ENCODE assay signal across 9 cellular contexts in the genomic region with DNA sequence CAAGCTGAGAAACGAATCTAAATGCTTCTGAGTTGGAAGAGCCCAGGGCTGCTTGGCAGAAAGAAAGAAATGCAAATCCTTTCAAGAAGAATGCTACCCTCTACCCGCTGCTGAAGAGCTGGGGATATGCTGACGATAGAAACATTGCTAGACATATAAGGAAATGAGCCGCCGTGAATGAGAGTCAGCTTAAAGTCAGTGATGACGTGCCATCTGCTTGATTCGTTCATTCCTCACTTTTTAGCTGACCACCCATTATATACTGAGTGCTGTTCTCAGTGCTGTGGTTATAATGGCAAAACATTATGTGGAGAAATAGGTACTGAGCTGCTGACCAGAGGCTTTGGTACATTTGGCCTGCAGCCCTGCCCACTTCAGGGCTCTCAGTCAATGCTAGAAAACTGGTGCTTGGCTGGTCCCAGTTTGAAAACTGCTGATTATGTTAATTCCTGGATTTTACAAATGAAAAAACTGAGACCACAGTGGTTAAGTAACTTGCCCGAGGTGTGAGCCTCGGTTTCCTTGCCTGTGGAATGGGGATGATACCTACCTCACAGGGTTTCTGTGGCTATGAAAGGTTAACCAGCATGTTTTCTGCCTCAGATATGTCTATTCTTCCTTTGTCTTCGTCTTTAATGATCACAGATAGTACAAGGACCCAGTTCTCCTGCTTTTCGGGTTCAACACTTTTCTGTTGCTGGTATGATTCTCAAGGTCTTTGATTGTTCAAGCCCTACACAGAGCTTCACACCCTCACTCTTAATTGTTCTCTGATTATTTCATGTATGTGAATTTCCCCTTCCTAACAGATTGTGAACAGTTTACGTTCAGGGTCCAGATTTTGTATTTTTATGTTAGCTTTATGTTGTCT. TPM values are rescaled to one million over a fixed set of nuclear protein-coding genes. Genes with fewer than 3 reads are reported as not detected.
DNase-seq lines count a peak whose midpoint lies in the region; ATAC-seq and TF ChIP-seq lines count a peak whose summit lies in the region.
"Had no signal": no experiment of that assay in that cellular context is flagged by ENCODE, and none has a peak within 500 bp of the region (broad histone marks: within the 10 kb centered on the region; RNA-seq: fewer than 3 reads in every experiment).

No MANE protein-coding gene starts in this region.

- H3K27ac Mint-ChIP-seq in activated naive CD8-positive, alpha-beta T cell treated with anti-CD3 and anti-CD28 coated beads, Interleukin-2, amount 10 ng/mL, durations not matched to agents 7 days and 5 days: peak overlapping the region; percentile 26
- H3K27ac Mint-ChIP-seq in activated naive CD8-positive, alpha-beta T cell treated with anti-CD3 and anti-CD28 coated beads, Interleukin-2, amount 50 U/mL, for 24 hours: no peak overlapping the region
- peak overlapping the region; percentile 73 for H3K27ac Mint-ChIP-seq in MCF 10A (ENCODE audit: low read depth, unreplicated experiment)

- intact Hi-C loops in MCF 10A (cut with micrococcal nuclease) (no loop called here), tibial artery (cut with DNase I; ENCODE audit: low total_unique reads) (loop anchor here (5.0 kb wide), 1 partner anchor 62 kb away; no protein-coding TSS in a partner anchor)

- no peak for ATAC-seq in activated naive CD8-positive, alpha-beta T cell treated with anti-CD3 and anti-CD28 coated beads, Interleukin-2, amount 10 ng/mL, durations not matched to agents 7 days and 5 days (ENCODE audit: low read depth)
- no peak for ATAC-seq in activated naive CD8-positive, alpha-beta T cell treated with anti-CD3 and anti-CD28 coated beads, Interleukin-2, amount 50 U/mL, for 24 hours
- ATAC-seq in HG03175 (IDR thresholded peaks at IDR 0.05; ENCODE audit: unreplicated experiment): no peak
- no peak for ATAC-seq in HG03196 (IDR thresholded peaks at IDR 0.05; ENCODE audit: unreplicated experiment)

- no peaks in the 10 kb centered on the region for H3K9me3 ChIP-seq in tibial artery

- POLR2A ChIA-PET in activated naive CD8-positive, alpha-beta T cell treated with anti-CD3 and anti-CD28 coated beads, Interleukin-2, amount 10 ng/mL, durations not matched to agents 7 days and 5 days (lab: Charles Lee): no interaction called here
- POLR2A ChIA-PET in MCF 10A (lab: Yijun Ruan, JAX): no interaction called here

- H3K27me3 Mint-ChIP-seq in activated naive CD8-positive, alpha-beta T cell treated with anti-CD3 and anti-CD28 coated beads, Interleukin-2, amount 10 ng/mL, durations not matched to agents 7 days and 5 days: no peaks in the 10 kb centered on the region
- H3K27me3 Mint-ChIP-seq in activated naive CD8-positive, alpha-beta T cell treated with anti-CD3 and anti-CD28 coated beads, Interleukin-2, amount 50 U/mL, for 24 hours: no peaks in the 10 kb centered on the region
- no peaks in the 10 kb centered on the region for H3K27me3 Mint-ChIP-seq in MCF 10A (ENCODE audit: insufficient read depth, unreplicated experiment)

- TF ChIP-seq CTCF in MCF 10A (IDR thresholded peaks at IDR 0.05; ENCODE audit: unreplicated experiment) (no peak), tibial artery (IDR thresholded peaks at IDR 0.05) (no peak)

- no peaks in the 10 kb centered on the region for H3K9me3 Mint-ChIP-seq in activated naive CD8-positive, alpha-beta T cell treated with anti-CD3 and anti-CD28 coated beads, Interleukin-2, amount 10 ng/mL, durations not matched to agents 7 days and 5 days
- no peaks in the 10 kb centered on the region for H3K9me3 Mint-ChIP-seq in activated naive CD8-positive, alpha-beta T cell treated with anti-CD3 and anti-CD28 coated beads, Interleukin-2, amount 50 U/mL, for 24 hours
- H3K9me3 Mint-ChIP-seq in MCF 10A (ENCODE audit: unreplicated experiment): no peaks in the 10 kb centered on the region
- H3K9me3 Mint-ChIP-seq: activated naive CD4-positive, alpha-beta T cell treated with anti-CD3 and anti-CD28 coated beads, Interleukin-2, amount 50 U/mL, for 72 hours had no signal

- peaks cover 9% of the 10 kb centered on the region for H3K36me3 Mint-ChIP-seq in activated naive CD8-positive, alpha-beta T cell treated with anti-CD3 and anti-CD28 coated beads, Interleukin-2, amount 10 ng/mL, durations not matched to agents 7 days and 5 days
- H3K36me3 Mint-ChIP-seq in activated naive CD8-positive, alpha-beta T cell treated with anti-CD3 and anti-CD28 coated beads, Interleukin-2, amount 50 U/mL, for 24 hours (ENCODE audit: low read depth): peaks cover 1% of the 10 kb centered on the region
- peaks cover 9% of the 10 kb centered on the region for H3K36me3 Mint-ChIP-seq in MCF 10A (ENCODE audit: insufficient read depth, unreplicated experiment)

- DNase-seq in activated naive CD8-positive, alpha-beta T cell treated with anti-CD3 and anti-CD28 coated beads, Interleukin-2, amount 10 ng/mL, durations not matched to agents 7 days and 5 days: no peak
- DNase-seq in activated naive CD8-positive, alpha-beta T cell treated with anti-CD3 and anti-CD28 coated beads, Interleukin-2, amount 50 U/mL, for 24 hours: no peak
- DNase-seq in MCF 10A (ENCODE audit: unreplicated experiment): no peak
- peak; percentile 11 for DNase-seq in kidney tubule cell (ENCODE audit: low spot score)
- DNase-seq in tibial artery: no peak
- no peak for DNase-seq in DMS53 (lab: John Stamatoyannopoulos, UW)

- peak overlapping the region; percentile 48 to 68 for H3K27ac ChIP-seq in tibial artery

- H3K4me3 ChIP-seq in tibial artery: peak overlapping the region; percentile 3 to 14

- peaks cover 26% of the 10 kb centered on the region for H3K4me1 Mint-ChIP-seq in activated naive CD8-positive, alpha-beta T cell treated with anti-CD3 and anti-CD28 coated beads, Interleukin-2, amount 10 ng/mL, durations not matched to agents 7 days and 5 days
- H3K4me1 Mint-ChIP-seq in activated naive CD8-positive, alpha-beta T cell treated with anti-CD3 and anti-CD28 coated beads, Interleukin-2, amount 50 U/mL, for 24 hours: peaks cover 31% of the 10 kb centered on the region
- peaks cover 21% of the 10 kb centered on the region for H3K4me1 Mint-ChIP-seq in MCF 10A (ENCODE audit: insufficient read depth, unreplicated experiment)

- no TSS peak for BruUV-seq in MCF 10A (replicated peaks; lab: Mats Ljungman, UMichigan)

- H3K4me3 Mint-ChIP-seq in activated naive CD8-positive, alpha-beta T cell treated with anti-CD3 and anti-CD28 coated beads, Interleukin-2, amount 10 ng/mL, durations not matched to agents 7 days and 5 days: no peak overlapping the region
- no peak overlapping the region for H3K4me3 Mint-ChIP-seq in activated naive CD8-positive, alpha-beta T cell treated with anti-CD3 and anti-CD28 coated beads, Interleukin-2, amount 50 U/mL, for 24 hours
- no peak overlapping the region for H3K4me3 Mint-ChIP-seq in MCF 10A (ENCODE audit: unreplicated experiment)

- H3K36me3 ChIP-seq in tibial artery: no peaks in the 10 kb centered on the region

- CTCF ChIA-PET in MCF 10A (lab: Yijun Ruan, JAX): interaction anchor here (0.5 to 2.4 kb wide), 4 partner anchors 11 to 391 kb away, joined by 3 to 6 read pairs (median 3); no protein-coding TSS in a partner anchor

- H3K27me3 ChIP-seq in tibial artery: no peaks in the 10 kb centered on the region

- H3K4me1 ChIP-seq in tibial artery: peaks cover 0 to 33% (median 19%) of the 10 kb centered on the region in 4 donors

RNA-seq across cellular contexts. Expression of a gene that starts 27.7 kb away (rescaled TPM):
- total RNA-seq in activated naive CD8-positive, alpha-beta T cell treated with anti-CD3 and anti-CD28 coated beads, Interleukin-2, amount 10 ng/mL, durations not matched to agents 7 days and 5 days: 10 to 100 TPM; 48.7 to 58.1 TPM
- total RNA-seq in MCF 10A (2022): 64.2 and 71.8 TPM in 2 replicates
